In the genomic region with DNA sequence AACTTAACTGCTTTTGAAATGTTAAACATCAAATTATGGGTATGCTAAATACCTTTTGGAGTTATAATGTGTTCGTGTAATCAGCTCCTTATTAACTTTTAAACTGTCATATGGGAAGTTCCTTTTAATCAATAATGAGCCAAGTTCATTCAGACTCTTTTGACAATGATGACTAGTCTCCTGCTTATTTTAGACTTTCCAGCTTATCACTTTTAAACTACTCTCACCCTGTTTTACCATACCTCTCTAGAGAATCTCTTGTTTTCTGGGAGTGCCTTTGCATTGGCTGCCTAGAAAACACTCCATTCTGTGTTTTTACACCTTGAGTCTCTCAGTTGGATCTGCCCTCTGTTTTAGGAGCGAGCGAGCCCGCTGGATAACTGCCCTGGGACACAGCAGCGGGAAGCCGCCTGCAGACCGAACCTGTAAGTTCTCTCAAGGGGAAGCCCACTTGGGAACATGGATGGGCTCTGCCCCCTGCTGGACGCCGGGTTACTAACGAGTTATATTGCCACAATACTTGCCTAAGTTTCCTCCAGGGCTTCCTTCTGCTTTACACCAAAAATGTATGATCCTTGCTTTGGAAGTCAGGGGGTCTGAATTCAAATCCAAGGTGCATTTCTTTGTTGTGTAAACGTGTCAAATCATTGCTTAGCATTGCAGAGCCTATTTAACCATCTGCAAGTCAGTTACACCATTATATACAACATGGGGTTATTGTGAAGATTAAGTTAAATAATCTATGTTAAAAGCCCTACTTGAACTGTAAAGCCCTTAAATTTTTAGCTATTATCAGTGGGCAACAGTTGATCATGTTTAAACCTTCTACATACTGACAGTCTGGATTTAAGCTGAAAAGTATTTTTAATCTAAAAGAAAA, we compare ENCODE assay signal across 8 cellular contexts.
A peak's percentile ranks its signal among the peaks of the same experiment; 100 is the strongest.
DNase-seq lines count a peak whose midpoint lies in the region; ATAC-seq, FAIRE-seq and TF ChIP-seq lines count a peak whose summit lies in the region.

No MANE protein-coding gene starts in this region.

- FAIRE-seq in HTR-8/SVneo (lab: Jason Lieb, UNC) = no peak

- ATAC-seq in GM21515 (IDR thresholded peaks at IDR 0.05; ENCODE audit: unreplicated experiment) = peak; percentile 93

- no peak overlapping the region for H3K4me3 ChIP-seq in epithelial cell of esophagus (ENCODE audit: low read length)

- TF ChIP-seq CTCF in epithelial cell of esophagus (IDR thresholded peaks at IDR 0.05; ENCODE audit: insufficient read depth, low read depth, low read length, missing control alignments) = peak; percentile 97

- DNase-seq in DMS114 treated with DMSO at 0.1 percent for 48 hours (lab: John Stamatoyannopoulos, UW; ENCODE audit: unreplicated experiment) = peak; percentile 81
- peak; percentile 77 for DNase-seq in HTR-8/SVneo (ENCODE audit: insufficient read length, low spot score)
- peak; percentile 65 for DNase-seq in NOMO-1 treated with DMSO at 0.1 percent for 48 hours (lab: John Stamatoyannopoulos, UW; ENCODE audit: unreplicated experiment)
- DNase-seq in activated CD8-positive, alpha-beta memory T cell treated with anti-CD3 and anti-CD28 coated beads, Interleukin-2, amount 50 U/mL, for 1 hour (ENCODE audit: extremely low read depth) = peak; percentile 13
- peak; percentile 89 for DNase-seq in epithelial cell of esophagus (ENCODE audit: low read depth)
- peak; percentile 94 for DNase-seq in mucosa of gallbladder (ENCODE audit: low spot score)
- peak; percentile 87 for DNase-seq in stimulated activated CD8-positive, alpha-beta memory T cell treated with anti-CD3 and anti-CD28 coated beads, Interleukin-4, amount 100 ng/mL, for 48 hours

Comparison
In these comparisons a context has a peak if more than half of its experiments do, and no peak if none do; other contexts are left out.
1. DNase-seq: peak in every context shown above with its lines; median percentile 94 in mucosa of gallbladder; 89 in epithelial cell of esophagus; 87 in stimulated activated CD8-positive, alpha-beta memory T cell treated with anti-CD3 and anti-CD28 coated beads, Interleukin-4, amount 100 ng/mL, for 48 hours; 81 in DMS114 treated with DMSO at 0.1 percent for 48 hours; 77 in HTR-8/SVneo; 65 in NOMO-1 treated with DMSO at 0.1 percent for 48 hours; 13 in activated CD8-positive, alpha-beta memory T cell treated with anti-CD3 and anti-CD28 coated beads, Interleukin-2, amount 50 U/mL, for 1 hour.